Comparison of ENCODE assay signal across 8 cellular contexts in the genomic region with DNA sequence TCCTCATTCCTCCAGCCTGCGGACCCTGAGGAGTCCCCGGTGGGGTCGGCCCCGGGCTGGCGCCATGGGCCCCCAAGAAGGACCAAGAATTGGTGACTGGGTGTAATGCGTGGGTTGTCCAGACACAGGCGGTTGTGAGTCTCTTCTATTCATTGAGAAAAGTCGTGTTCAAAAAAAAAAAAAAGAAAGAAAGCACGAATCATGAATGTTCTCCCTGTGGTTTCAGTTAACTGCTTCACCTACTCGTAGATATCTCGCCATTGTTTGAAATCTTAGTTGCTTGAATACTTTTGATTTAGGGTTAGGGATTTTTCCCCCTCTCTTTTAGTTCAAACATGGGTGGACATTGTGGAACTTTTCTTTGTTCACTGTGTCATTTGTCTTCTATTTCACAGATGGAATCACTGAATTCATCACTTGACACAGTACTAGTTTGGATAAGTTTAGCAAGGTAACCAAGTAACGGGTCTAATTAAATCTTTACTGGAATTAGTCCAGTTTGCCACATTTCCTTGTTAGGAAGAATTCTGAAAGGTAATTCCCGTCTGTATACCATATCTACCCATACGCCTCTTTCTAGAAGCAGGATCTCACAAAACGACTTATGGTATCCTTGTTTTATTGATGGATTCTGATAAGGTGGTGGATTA. TPM values are rescaled to one million over a fixed set of nuclear protein-coding genes. Genes with fewer than 3 reads are reported as not detected.
DNase-seq lines count a peak whose midpoint lies in the region; ATAC-seq and TF ChIP-seq lines count a peak whose summit lies in the region.

No MANE protein-coding gene starts in this region.

- peaks cover 23 to 44% (median 34%) of the 10 kb centered on the region in 4 donors for H3K4me1 Mint-ChIP-seq in naive thymus-derived CD8-positive, alpha-beta T cell

- H3K9ac ChIP-seq in endocrine pancreas (ENCODE audit: control insufficient read depth, insufficient read depth, low read length): peak overlapping the region; percentile 62

- H3K27me3 ChIP-seq in RWPE2 (ENCODE audit: insufficient read depth, poor library complexity, severe bottlenecking) (no peaks in the 10 kb centered on the region), endocrine pancreas (ENCODE audit: control insufficient read depth, insufficient read depth, low read length) (no peaks in the 10 kb centered on the region)

- TF ChIP-seq CTCF in AG10803 (conservative IDR thresholded peaks at IDR 0.05; ENCODE audit: low read length) (peak; percentile 28; the same call in 1 of the 2 replicates), RWPE2 (IDR thresholded peaks at IDR 0.05; ENCODE audit: poor library complexity, severe bottlenecking) (no peak)

- POLR2A ChIA-PET in naive thymus-derived CD8-positive, alpha-beta T cell (lab: Charles Lee): interaction anchor here (0.6 to 1.0 kb wide), 3 partner anchors 161 to 192 kb away, joined by 3 read pairs; no protein-coding TSS in a partner anchor

- DNase-seq in AG10803 (ENCODE audit: low read depth) (peak; percentile 45), RWPE2 (ENCODE audit: low spot score) (no peak), ecto neural progenitor cell (ENCODE audit: low spot score) (no peak), occipital lobe (lab: John Stamatoyannopoulos, UW) (no peak)
- peak in 6 of 10 donors; percentile 23 to 71 (median 50) for DNase-seq in naive thymus-derived CD8-positive, alpha-beta T cell

- peak overlapping the region; percentile 91 to 99 (median 96) for H3K4me3 Mint-ChIP-seq in naive thymus-derived CD8-positive, alpha-beta T cell

- H3K4me3 ChIP-seq in AG10803 (ENCODE audit: low read length) (peak overlapping the region; percentile 83), RWPE2 (ENCODE audit: severe bottlenecking) (peak overlapping the region; percentile 86), endocrine pancreas (ENCODE audit: control insufficient read depth, insufficient read depth, low read length) (peak overlapping the region; percentile 94)

- H3K27ac Mint-ChIP-seq in naive thymus-derived CD8-positive, alpha-beta T cell: peak overlapping the region; percentile 63 to 97 (median 90)

- ATAC-seq in GM18858 (IDR thresholded peaks at IDR 0.05; ENCODE audit: unreplicated experiment): peak; percentile 22
- peak; percentile 41 for ATAC-seq in HG03025 (IDR thresholded peaks at IDR 0.05; ENCODE audit: low FRiP score, unreplicated experiment)
- no peak; the same call in 2 of the 3 replicates for ATAC-seq in RWPE2 (ENCODE audit: low read depth)
- ATAC-seq in naive thymus-derived CD8-positive, alpha-beta T cell: peak; percentile 43 to 57

- no peaks in the 10 kb centered on the region for H3K9me3 ChIP-seq in RWPE2 (ENCODE audit: severe bottlenecking)
- no peaks in the 10 kb centered on the region for H3K9me3 ChIP-seq in endocrine pancreas (ENCODE audit: control insufficient read depth, low read length)

- peaks cover 0 to 14% (median 7%) of the 10 kb centered on the region in 5 donors for H3K27me3 Mint-ChIP-seq in naive thymus-derived CD8-positive, alpha-beta T cell

- peaks cover 22% of the 10 kb centered on the region for H3K4me1 ChIP-seq in RWPE2 (ENCODE audit: insufficient read depth, poor library complexity, severe bottlenecking)
- peaks cover 22% of the 10 kb centered on the region for H3K4me1 ChIP-seq in endocrine pancreas (ENCODE audit: control insufficient read depth, insufficient read depth, low read length)

- peaks cover 0 to under 1% (median 0%) of the 10 kb centered on the region in 3 donors for H3K36me3 Mint-ChIP-seq in naive thymus-derived CD8-positive, alpha-beta T cell

- H3K9me3 Mint-ChIP-seq in naive thymus-derived CD8-positive, alpha-beta T cell: no peaks in the 10 kb centered on the region

- H3K36me3 ChIP-seq in RWPE2 (ENCODE audit: low read depth): no peaks in the 10 kb centered on the region
- no peaks in the 10 kb centered on the region for H3K36me3 ChIP-seq in endocrine pancreas (ENCODE audit: control insufficient read depth, insufficient read depth, low read length)

- H3K27ac ChIP-seq in RWPE2 (ENCODE audit: poor library complexity, severe bottlenecking): peak overlapping the region; percentile 15

RNA-seq across cellular contexts. Expression of a gene that starts 0.8 kb away (rescaled TPM):
- total RNA-seq in naive thymus-derived CD8-positive, alpha-beta T cell: 10 to 100 TPM; 12.8 TPM
- 10 to 100 TPM; 26.4 to 35.4 (median 32.8) TPM for polyA plus RNA-seq in naive thymus-derived CD8-positive, alpha-beta T cell
- total RNA-seq in occipital lobe: 93.4 TPM

Comparison
In these comparisons a context has a peak if more than half of its experiments do, and no peak if none do; other contexts are left out.
1. DNase-seq: peak in AG10803 (single experiment) and naive thymus-derived CD8-positive, alpha-beta T cell (6 of 10); none in RWPE2 (single experiment), ecto neural progenitor cell (single experiment) and occipital lobe (single experiment).
2. Peak in every context shown above with its lines, with median percentiles within 50 percentile points of each other: H3K4me3 ChIP-seq.